In the genomic region with DNA sequence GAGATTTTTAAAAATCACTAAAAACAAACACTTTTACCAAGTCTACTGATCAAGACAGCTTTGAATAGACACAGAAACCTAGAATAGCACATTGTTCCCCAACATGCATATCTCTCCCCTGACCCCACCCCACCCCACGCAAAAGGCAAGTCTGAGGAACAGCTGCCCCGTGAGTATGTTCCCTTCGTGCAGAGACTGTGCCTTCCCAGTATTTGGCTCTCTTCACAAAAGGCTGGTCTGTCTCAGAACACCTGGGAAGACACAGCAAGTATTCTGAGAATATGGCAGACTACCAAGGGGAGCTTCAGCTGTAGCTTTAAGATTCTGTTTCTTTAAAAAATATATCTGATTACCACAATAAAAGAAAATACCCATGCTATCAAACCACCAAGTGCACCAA, we compare ENCODE assay signal across 24 cellular contexts.
DNase-seq lines count a peak whose midpoint lies in the region; ATAC-seq lines count a peak whose summit lies in the region.
"Had no signal": no experiment of that assay in that cellular context is flagged by ENCODE, and none has a peak within 500 bp of the region (broad histone marks: within the 10 kb centered on the region; RNA-seq: fewer than 3 reads in every experiment).

No MANE protein-coding gene starts in this region.

- no peak overlapping the region for H3K27ac ChIP-seq in CD8-positive, alpha-beta memory T cell (ENCODE audit: low read depth, low read length)
- H3K27ac ChIP-seq: A549, dorsolateral prefrontal cortex, heart right ventricle, psoas muscle, SJCRH30, transverse colon had no signal

- H3K9me3 ChIP-seq in CD8-positive, alpha-beta memory T cell (ENCODE audit: low read length), result no peaks in the 10 kb centered on the region
- H3K9me3 ChIP-seq: A549, SJCRH30, transverse colon had no signal

- peak overlapping the region; percentile 45 for H3K27ac Mint-ChIP-seq in activated T-cell treated with anti-CD3 and anti-CD28 coated beads, Interleukin-2, amount 50 U/mL, for 24 hours
- peak overlapping the region; percentile 77 to 99 (median 86) for H3K27ac Mint-ChIP-seq in CD8-positive, alpha-beta memory T cell
- peak overlapping the region; percentile 83 to 99 for H3K27ac Mint-ChIP-seq in T-cell
- peak overlapping the region in 1 of 2 donors; percentile 96 for H3K27ac Mint-ChIP-seq in effector memory CD8-positive, alpha-beta T cell

- peaks cover 15% of the 10 kb centered on the region for H3K36me3 Mint-ChIP-seq in activated T-cell treated with anti-CD3 and anti-CD28 coated beads, Interleukin-2, amount 50 U/mL, for 24 hours (ENCODE audit: low read depth)
- H3K36me3 Mint-ChIP-seq in CD8-positive, alpha-beta memory T cell, result peaks cover 2 to 31% (median 13%) of the 10 kb centered on the region in 3 donors
- H3K36me3 Mint-ChIP-seq in T-cell, result peaks cover 22% of the 10 kb centered on the region
- peaks cover 18% of the 10 kb centered on the region for H3K36me3 Mint-ChIP-seq in effector memory CD8-positive, alpha-beta T cell (ENCODE audit: insufficient read depth)

- H3K27me3 Mint-ChIP-seq in activated T-cell treated with anti-CD3 and anti-CD28 coated beads, Interleukin-2, amount 50 U/mL, for 24 hours, result peaks cover 6% of the 10 kb centered on the region
- peaks cover 0 to 2% of the 10 kb centered on the region in 2 donors for H3K27me3 Mint-ChIP-seq in CD8-positive, alpha-beta memory T cell
- peaks cover 0 to 3% of the 10 kb centered on the region in 2 donors for H3K27me3 Mint-ChIP-seq in T-cell
- H3K27me3 Mint-ChIP-seq in effector memory CD8-positive, alpha-beta T cell, result no peaks in the 10 kb centered on the region
- H3K27me3 Mint-ChIP-seq: brain, IgD-negative memory B cell had no signal

- H3K4me1 ChIP-seq in CD8-positive, alpha-beta memory T cell (ENCODE audit: insufficient read depth, low read length), result peaks cover 62% of the 10 kb centered on the region
- H3K4me1 ChIP-seq: psoas muscle had no signal

- no peaks in the 10 kb centered on the region for H3K36me3 ChIP-seq in CD8-positive, alpha-beta memory T cell (ENCODE audit: insufficient read depth, low read length)
- H3K36me3 ChIP-seq: heart right ventricle, transverse colon had no signal

- ATAC-seq in T-cell (replicated peaks in 1 of 4) (no peak), HG03135 (IDR thresholded peaks at IDR 0.05; ENCODE audit: unreplicated experiment) (no peak)
- no peak for ATAC-seq in effector memory CD8-positive, alpha-beta T cell (replicated peaks)
- ATAC-seq: A549, heart right ventricle, psoas muscle, sciatic nerve had no signal

- no peaks in the 10 kb centered on the region for H3K27me3 ChIP-seq in CD8-positive, alpha-beta memory T cell (ENCODE audit: insufficient read depth, low read length, poor library complexity, severe bottlenecking)
- H3K27me3 ChIP-seq: heart right ventricle, SJCRH30, transverse colon had no signal

- peaks cover 80% of the 10 kb centered on the region for H3K4me1 Mint-ChIP-seq in activated T-cell treated with anti-CD3 and anti-CD28 coated beads, Interleukin-2, amount 50 U/mL, for 24 hours (ENCODE audit: low read depth)
- H3K4me1 Mint-ChIP-seq in CD8-positive, alpha-beta memory T cell, result peaks cover 70 to 94% (median 92%) of the 10 kb centered on the region in 3 donors
- H3K4me1 Mint-ChIP-seq in T-cell, result peaks cover 71 to 88% (median 85%) of the 10 kb centered on the region in 3 donors
- peaks cover 45 to 80% of the 10 kb centered on the region in 2 donors for H3K4me1 Mint-ChIP-seq in effector memory CD8-positive, alpha-beta T cell (ENCODE audit: low read depth in 2 of 2)

- CTCF ChIA-PET in CD8-positive, alpha-beta memory T cell (lab: Charles Lee), result interaction anchor here (1.2 to 1.8 kb wide), 3 partner anchors 8 to 17 kb away, joined by 3 to 5 read pairs (median 3); no protein-coding TSS in a partner anchor
- CTCF ChIA-PET in T-cell (lab: Charles Lee), result interaction anchor here (0.6 to 1.6 kb wide), 3 partner anchors 14 to 272 kb away, joined by 3 to 5 read pairs (median 3); no protein-coding TSS in a partner anchor

- POLR2A ChIA-PET in CD8-positive, alpha-beta memory T cell (lab: Charles Lee), result interaction anchor here (0.6 kb wide), 1 partner anchor 52 kb away, joined by 3 read pairs; no protein-coding TSS in a partner anchor
- POLR2A ChIA-PET in T-cell (lab: Charles Lee), result interaction anchor here in 1 of 2 donors (1.0 kb wide), 1 partner anchor 52 kb away, joined by 7 read pairs; no protein-coding TSS in a partner anchor

- no peak for DNase-seq in activated T-cell treated with anti-CD3 and anti-CD28 coated beads, Interleukin-2, amount 50 U/mL, for 24 hours
- no peak for DNase-seq in activated T-cell treated with anti-CD3 and anti-CD28 coated beads, Interleukin-2, amount 50 U/mL, for 48 hours
- DNase-seq in CD8-positive, alpha-beta memory T cell, result no peak
- DNase-seq in T-cell (no peak), globus pallidus (ENCODE audit: low spot score) (no peak), SKM-1 (lab: John Stamatoyannopoulos, UW; ENCODE audit: unreplicated experiment) (no peak)
- DNase-seq in effector memory CD8-positive, alpha-beta T cell, result no peak
- DNase-seq: activated CD4-positive, CD25-positive, alpha-beta regulatory T cell; AML-193; amniotic stem cell; dorsolateral prefrontal cortex; foreskin melanocyte; heart right ventricle; kidney; NCI-H748 treated with DMSO at 0.1 percent for 48 hours; nucleus accumbens; psoas muscle; SJCRH30; transverse colon had no signal

- peaks cover 7% of the 10 kb centered on the region for H3K9me3 Mint-ChIP-seq in activated T-cell treated with anti-CD3 and anti-CD28 coated beads, Interleukin-2, amount 50 U/mL, for 24 hours
- H3K9me3 Mint-ChIP-seq in CD8-positive, alpha-beta memory T cell, result peaks cover 0 to 2% (median 0%) of the 10 kb centered on the region in 5 donors
- peaks cover 0 to 3% (median 0%) of the 10 kb centered on the region in 3 donors for H3K9me3 Mint-ChIP-seq in T-cell
- H3K9me3 Mint-ChIP-seq in effector memory CD8-positive, alpha-beta T cell, result no peaks in the 10 kb centered on the region

- H3K4me3 Mint-ChIP-seq in activated T-cell treated with anti-CD3 and anti-CD28 coated beads, Interleukin-2, amount 50 U/mL, for 24 hours, result no peak overlapping the region
- peak overlapping the region in 5 of 7 donors; percentile 29 to 66 (median 56) for H3K4me3 Mint-ChIP-seq in CD8-positive, alpha-beta memory T cell
- H3K4me3 Mint-ChIP-seq in T-cell, result peak overlapping the region in 1 of 3 donors; percentile 66
- peak overlapping the region; percentile 47 to 60 for H3K4me3 Mint-ChIP-seq in effector memory CD8-positive, alpha-beta T cell
- H3K4me3 Mint-ChIP-seq: brain had no signal

- H3K4me3 ChIP-seq in CD8-positive, alpha-beta memory T cell (ENCODE audit: low read length), result no peak overlapping the region
- H3K4me3 ChIP-seq: A549, dorsolateral prefrontal cortex, heart right ventricle, psoas muscle, SJCRH30, transverse colon had no signal
